ENCODE assay signal across 9 cellular contexts in genomic region chrX:72683631-72684030, GRCh38. TPM values are rescaled to one million over a fixed set of nuclear protein-coding genes. Genes with fewer than 3 reads are reported as not detected.
"Had no signal": no experiment of that assay in that cellular context is flagged by ENCODE, and none has a peak within 500 bp of the region (broad histone marks: within the 10 kb centered on the region; RNA-seq: fewer than 3 reads in every experiment).

No MANE protein-coding gene starts in this region.

- H3K4me3 Mint-ChIP-seq: IgD-negative memory B cell had no signal

- H3K27ac ChIP-seq: GM23248, HL-60, KMS-11 had no signal

- H3K4me1 Mint-ChIP-seq: IgD-negative memory B cell had no signal

- H3K36me3 Mint-ChIP-seq: IgD-negative memory B cell had no signal

- DNase-seq: GM23248, GOT3, H7, HCEC 1CT, KBM-7 had no signal

- H3K27ac Mint-ChIP-seq: IgD-negative memory B cell had no signal

- ATAC-seq: HepG2 had no signal

- H3K4me3 ChIP-seq: GM23248 had no signal

- FAIRE-seq: HepG2 had no signal

- H3K27me3 Mint-ChIP-seq: IgD-negative memory B cell had no signal

RNA-seq across cellular contexts. Expression of gene PHKA1, which starts 30.5 kb away (rescaled TPM):
- polyA plus RNA-seq: IgD-negative memory B cell had no signal
